In genomic region chr19:12995596-12996541, GRCh38 we compare ENCODE assay signal across 1 cellular context.
TF ChIP-seq lines count a peak whose summit lies in the region.

No MANE protein-coding gene starts in this region.

TF ChIP-seq in endothelial cell of umbilical vein, 7 proteins besides CTCF, POLR2A, EP300 and RAD21:
- TF ChIP-seq GATA2 (IDR thresholded peaks at IDR 0.05; ENCODE audit: insufficient read depth, insufficient read length, low read depth, low read length) (no peak), FOS (IDR thresholded peaks at IDR 0.05; ENCODE audit: borderline replicate concordance, insufficient read depth, low read length) (no peak), POLR2AphosphoS5 (IDR thresholded peaks at IDR 0.05; ENCODE audit: insufficient read depth, low read depth, low read length) (no peak), JUN (IDR thresholded peaks at IDR 0.05; ENCODE audit: borderline replicate concordance, insufficient read depth, insufficient read length, low read depth) (no peak), MYC (IDR thresholded peaks at IDR 0.05; ENCODE audit: low read depth, low read length) (no peak), EZH2 (IDR thresholded peaks at IDR 0.05; ENCODE audit: borderline replicate concordance, low read depth, low read length, severe bottlenecking) (no peak)
- TF ChIP-seq, protein P1, sequence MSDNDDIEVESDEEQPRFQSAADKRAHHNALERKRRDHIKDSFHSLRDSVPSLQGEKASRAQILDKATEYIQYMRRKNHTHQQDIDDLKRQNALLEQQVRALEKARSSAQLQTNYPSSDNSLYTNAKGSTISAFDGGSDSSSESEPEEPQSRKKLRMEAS (IDR thresholded peaks at IDR 0.05; ENCODE audit: insufficient read depth, insufficient read length): no peak
